In genomic region chr2:183998797-183999190, GRCh38 we compare ENCODE assay signal across 12 cellular contexts.
DNase-seq lines count a peak whose midpoint lies in the region; ATAC-seq, FAIRE-seq and TF ChIP-seq lines count a peak whose summit lies in the region.
"Had no signal": no experiment of that assay in that cellular context is flagged by ENCODE, and none has a peak within 500 bp of the region (broad histone marks: within the 10 kb centered on the region; RNA-seq: fewer than 3 reads in every experiment).

No MANE protein-coding gene starts in this region.

- H3K9me3 ChIP-seq in GM12878 (replicated peaks; ENCODE audit: control insufficient read depth, insufficient read depth, low read length): no peaks in the 10 kb centered on the region; the same call in 2 of the 3 replicates
- H3K9me3 ChIP-seq: BLaER1, suprapubic skin had no signal

- no peaks in the 10 kb centered on the region for H3K27me3 ChIP-seq in GM12878 (replicated peaks in 1 of 2; ENCODE audit: control insufficient read depth in 2 of 2, insufficient read depth in 2 of 2, low read length in 1 of 2)
- H3K27me3 ChIP-seq: BLaER1, brain microvascular endothelial cell, suprapubic skin had no signal

- TF ChIP-seq CTCF in GM12878 (IDR thresholded peaks at IDR 0.05 in 2 of 3, conservative IDR thresholded peaks at IDR 0.05 in 1 of 3; ENCODE audit: control insufficient read depth in 2 of 3, extremely low read depth in 1 of 3, insufficient read depth in 1 of 3, low read depth in 3 of 3, low read length in 3 of 3): no peak

- H3K9ac ChIP-seq in GM12878 (ENCODE audit: control insufficient read depth, insufficient read depth, low read length): no peak overlapping the region
- H3K9ac ChIP-seq: BLaER1 had no signal

- RAD21 ChIA-PET in GM12878 (lab: Charles Lee; ENCODE audit: unreplicated experiment): no interaction called here

- FAIRE-seq in GM12878 (lab: Jason Lieb, UNC): no peak

- BruUV-seq in GM12878 (replicated peaks; lab: Mats Ljungman, UMichigan): no TSS peak

- H3K4me1 ChIP-seq in GM12878 (ENCODE audit: control insufficient read depth, insufficient read depth, low read length): peaks cover 24% of the 10 kb centered on the region
- H3K4me1 ChIP-seq: BLaER1, suprapubic skin had no signal

- peak; percentile 1 for ATAC-seq in GM18868 (IDR thresholded peaks at IDR 0.05; ENCODE audit: unreplicated experiment)
- ATAC-seq in GM21576 (IDR thresholded peaks at IDR 0.05; ENCODE audit: unreplicated experiment): peak; percentile 15
- peak; percentile 26 for ATAC-seq in HG03095 (IDR thresholded peaks at IDR 0.05; ENCODE audit: unreplicated experiment)
- ATAC-seq in GM12878: no peak

- intact Hi-C loops in GM12878 (cut with micrococcal nuclease; ENCODE audit: unreplicated experiment): no loop called here

- H3K4me2 ChIP-seq in GM12878 (ENCODE audit: control insufficient read depth, insufficient read depth): peak overlapping the region; percentile 55
- H3K4me2 ChIP-seq: BLaER1 had no signal

- no peak for TF ChIP-seq EP300 in GM12878 (IDR thresholded peaks at IDR 0.05; ENCODE audit: borderline replicate concordance in 1 of 2, control insufficient read depth in 1 of 2, low read depth in 2 of 2, low read length in 2 of 2)

- TF ChIP-seq RAD21 in GM12878 (IDR thresholded peaks at IDR 0.05; ENCODE audit: insufficient read depth, low read depth, low read length): no peak

- H2AFZ ChIP-seq in GM12878 (ENCODE audit: control insufficient read depth, low read depth, low read length): no peak overlapping the region

- no peak for TF ChIP-seq POLR2A in GM12878 (IDR thresholded peaks at IDR 0.05; ENCODE audit: low read depth, low read length)

- CTCF ChIA-PET in GM12878 (lab: Yijun Ruan, JAX): interaction anchor here (0.6 kb wide), 1 partner anchor 541 kb away, joined by 3 read pairs; no protein-coding TSS in a partner anchor

- no peaks in the 10 kb centered on the region for H3K36me3 ChIP-seq in GM12878 (ENCODE audit: control insufficient read depth in 2 of 2, insufficient read depth in 2 of 2, low read length in 1 of 2)
- H3K36me3 ChIP-seq: BLaER1, brain microvascular endothelial cell, suprapubic skin had no signal

- no peaks in the 10 kb centered on the region for H3K79me2 ChIP-seq in GM12878 (ENCODE audit: control insufficient read depth, insufficient read depth, low read length)

- in situ Hi-C loops in GM12878 (cut with MboI): no loop called here

- no peaks in the 10 kb centered on the region for H4K20me1 ChIP-seq in GM12878 (ENCODE audit: control insufficient read depth, insufficient read depth)
- H4K20me1 ChIP-seq: BLaER1 had no signal

- POLR2A ChIA-PET in GM12878 (lab: Charles Lee): no interaction called here

- peak overlapping the region; percentile 65 for H3K27ac ChIP-seq in GM12878 (ENCODE audit: control insufficient read depth, insufficient read depth)
- H3K27ac ChIP-seq: BLaER1, brain microvascular endothelial cell, suprapubic skin had no signal

- DNase-seq in GM12878 (ENCODE audit: low read depth, low spot score) (no peak), OCI-M2 (lab: John Stamatoyannopoulos, UW; ENCODE audit: unreplicated experiment) (no peak), GM03348 (ENCODE audit: low spot score) (no peak)
- no peak for DNase-seq in activated CD4-positive, alpha-beta T cell treated with anti-CD3 and anti-CD28 coated beads, Interleukin-2, amount 50 U/mL, for 1 hour
- DNase-seq in activated naive CD4-positive, alpha-beta T cell treated with Interleukin-2 at 50 U/mL for 16 hours: no peak
- DNase-seq: activated T-cell treated with anti-CD3 and anti-CD28 coated beads, Interleukin-2, amount 50 U/mL, for 48 hours; brain microvascular endothelial cell had no signal

- no peak overlapping the region for H3K4me3 ChIP-seq in GM12878
- H3K4me3 ChIP-seq: BLaER1, suprapubic skin had no signal

- SMC1A ChIA-PET in GM12878 (lab: Charles Lee; ENCODE audit: uncharacterized antibody, unreplicated experiment): interaction anchor here (0.7 to 2.0 kb wide), 3 partner anchors 10 to 702 kb away, joined by 3 to 5 read pairs (median 3); no protein-coding TSS in a partner anchor

- WGBS in GM12878 (ENCODE audit: insufficient coverage, insufficient replicate concordance, low lambda C conversion rate, missing lambda C conversion rate): 0% methylated on average over 1 of the region's 1 CpG

TF ChIP-seq in GM12878, 131 proteins besides CTCF, POLR2A, EP300 and RAD21:
- TF ChIP-seq PML (IDR thresholded peaks at IDR 0.05; ENCODE audit: low read length): no peak
